In the genomic region with DNA sequence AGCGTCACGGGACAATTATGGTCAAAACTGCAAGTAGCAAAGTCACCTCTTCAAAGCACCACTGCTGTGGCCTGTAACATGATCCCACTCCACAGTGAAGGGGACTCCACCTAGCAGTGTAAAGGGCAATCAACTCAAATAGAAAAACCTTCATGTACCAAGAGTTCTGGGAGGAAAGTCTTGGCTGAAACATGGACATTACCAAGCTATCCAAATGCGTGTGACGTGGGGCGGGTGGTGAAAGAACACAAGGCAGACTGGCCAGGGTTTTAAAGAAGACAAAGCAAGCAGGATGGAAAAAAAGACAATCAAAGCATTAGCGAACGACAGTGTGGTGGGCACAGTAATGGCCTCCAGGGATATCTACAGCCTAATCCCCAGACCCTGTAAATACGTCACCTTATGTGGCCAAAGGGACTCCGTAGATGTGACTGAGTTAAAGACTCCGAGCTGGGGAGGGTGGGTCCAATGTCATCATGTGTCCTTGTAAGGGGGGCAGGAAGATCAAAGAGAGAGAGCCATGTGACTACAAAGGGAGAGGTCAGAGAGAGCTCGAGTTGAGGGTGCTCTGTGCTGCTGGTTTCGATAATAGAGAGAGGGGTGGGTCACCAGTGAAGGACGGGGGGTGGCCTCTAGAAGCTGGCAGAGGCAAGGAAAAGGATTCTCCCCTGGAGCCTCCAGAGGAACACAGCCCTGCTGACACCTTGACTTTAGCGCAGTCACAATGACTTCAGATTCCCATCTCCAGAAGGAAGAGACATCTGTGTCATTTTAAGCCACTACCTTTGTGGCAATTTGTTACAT, we compare ENCODE assay signal across 1 cellular context.
TF ChIP-seq lines count a peak whose summit lies in the region.

No MANE protein-coding gene starts in this region.

TF ChIP-seq in HepG2, 621 proteins besides CTCF, POLR2A, EP300 and RAD21 (continued from another document and continues in another):
- TF ChIP-seq, protein P1, sequence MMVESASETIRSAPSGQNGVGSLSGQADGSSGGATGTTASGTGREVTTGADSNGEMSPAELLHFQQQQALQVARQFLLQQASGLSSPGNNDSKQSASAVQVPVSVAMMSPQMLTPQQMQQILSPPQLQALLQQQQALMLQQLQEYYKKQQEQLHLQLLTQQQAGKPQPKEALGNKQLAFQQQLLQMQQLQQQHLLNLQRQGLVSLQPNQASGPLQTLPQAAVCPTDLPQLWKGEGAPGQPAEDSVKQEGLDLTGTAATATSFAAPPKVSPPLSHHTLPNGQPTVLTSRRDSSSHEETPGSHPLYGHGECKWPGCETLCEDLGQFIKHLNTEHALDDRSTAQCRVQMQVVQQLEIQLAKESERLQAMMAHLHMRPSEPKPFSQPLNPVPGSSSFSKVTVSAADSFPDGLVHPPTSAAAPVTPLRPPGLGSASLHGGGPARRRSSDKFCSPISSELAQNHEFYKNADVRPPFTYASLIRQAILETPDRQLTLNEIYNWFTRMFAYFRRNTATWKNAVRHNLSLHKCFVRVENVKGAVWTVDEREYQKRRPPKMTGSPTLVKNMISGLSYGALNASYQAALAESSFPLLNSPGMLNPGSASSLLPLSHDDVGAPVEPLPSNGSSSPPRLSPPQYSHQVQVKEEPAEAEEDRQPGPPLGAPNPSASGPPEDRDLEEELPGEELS (CRISPR knock-in tag; IDR thresholded peaks at IDR 0.05): peak; percentile 60
- no peak for TF ChIP-seq SETDB1 (CRISPR knock-in tag; IDR thresholded peaks at IDR 0.05; ENCODE audit: borderline replicate concordance)
- TF ChIP-seq, protein P2, sequence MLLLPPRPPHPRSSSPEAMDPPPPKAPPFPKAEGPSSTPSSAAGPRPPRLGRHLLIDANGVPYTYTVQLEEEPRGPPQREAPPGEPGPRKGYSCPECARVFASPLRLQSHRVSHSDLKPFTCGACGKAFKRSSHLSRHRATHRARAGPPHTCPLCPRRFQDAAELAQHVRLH (CRISPR knock-in tag; IDR thresholded peaks at IDR 0.05; ENCODE audit: borderline replicate concordance, low read depth): no peak; the same call in 1 of the 2 replicates
- TF ChIP-seq, protein P3, sequence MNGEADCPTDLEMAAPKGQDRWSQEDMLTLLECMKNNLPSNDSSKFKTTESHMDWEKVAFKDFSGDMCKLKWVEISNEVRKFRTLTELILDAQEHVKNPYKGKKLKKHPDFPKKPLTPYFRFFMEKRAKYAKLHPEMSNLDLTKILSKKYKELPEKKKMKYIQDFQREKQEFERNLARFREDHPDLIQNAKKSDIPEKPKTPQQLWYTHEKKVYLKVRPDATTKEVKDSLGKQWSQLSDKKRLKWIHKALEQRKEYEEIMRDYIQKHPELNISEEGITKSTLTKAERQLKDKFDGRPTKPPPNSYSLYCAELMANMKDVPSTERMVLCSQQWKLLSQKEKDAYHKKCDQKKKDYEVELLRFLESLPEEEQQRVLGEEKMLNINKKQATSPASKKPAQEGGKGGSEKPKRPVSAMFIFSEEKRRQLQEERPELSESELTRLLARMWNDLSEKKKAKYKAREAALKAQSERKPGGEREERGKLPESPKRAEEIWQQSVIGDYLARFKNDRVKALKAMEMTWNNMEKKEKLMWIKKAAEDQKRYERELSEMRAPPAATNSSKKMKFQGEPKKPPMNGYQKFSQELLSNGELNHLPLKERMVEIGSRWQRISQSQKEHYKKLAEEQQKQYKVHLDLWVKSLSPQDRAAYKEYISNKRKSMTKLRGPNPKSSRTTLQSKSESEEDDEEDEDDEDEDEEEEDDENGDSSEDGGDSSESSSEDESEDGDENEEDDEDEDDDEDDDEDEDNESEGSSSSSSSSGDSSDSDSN (CRISPR knock-in tag; IDR thresholded peaks at IDR 0.05): 0 out of 2 replicates have a peak, but pooled peaks have one; percentile 13
- TF ChIP-seq ZNF143 (CRISPR knock-in tag; IDR thresholded peaks at IDR 0.05): no peak
- TF ChIP-seq TBX3 (IDR thresholded peaks at IDR 0.05; ENCODE audit: borderline replicate concordance): no peak
- TF ChIP-seq, protein P4, sequence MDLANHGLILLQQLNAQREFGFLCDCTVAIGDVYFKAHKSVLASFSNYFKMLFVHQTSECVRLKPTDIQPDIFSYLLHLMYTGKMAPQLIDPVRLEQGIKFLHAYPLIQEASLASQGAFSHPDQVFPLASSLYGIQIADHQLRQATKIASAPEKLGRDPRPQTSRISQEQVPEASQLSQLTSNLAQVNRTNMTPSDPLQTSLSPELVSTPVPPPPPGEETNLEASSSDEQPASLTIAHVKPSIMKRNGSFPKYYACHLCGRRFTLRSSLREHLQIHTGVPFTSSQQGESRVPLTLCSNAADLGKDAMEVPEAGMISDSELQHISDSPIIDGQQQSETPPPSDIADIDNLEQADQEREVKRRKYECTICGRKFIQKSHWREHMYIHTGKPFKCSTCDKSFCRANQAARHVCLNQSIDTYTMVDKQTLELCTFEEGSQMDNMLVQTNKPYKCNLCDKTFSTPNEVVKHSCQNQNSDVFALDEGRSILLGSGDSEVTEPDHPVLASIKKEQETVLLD (CRISPR knock-in tag; IDR thresholded peaks at IDR 0.05; ENCODE audit: low read depth): no peak
- no peak for TF ChIP-seq TCF12 (IDR thresholded peaks at IDR 0.05)
- TF ChIP-seq TCF12 (CRISPR knock-in tag; IDR thresholded peaks at IDR 0.05): no peak
- TF ChIP-seq MTF2 (CRISPR knock-in tag; IDR thresholded peaks at IDR 0.05; ENCODE audit: borderline replicate concordance): no peak
- TF ChIP-seq, protein P5, sequence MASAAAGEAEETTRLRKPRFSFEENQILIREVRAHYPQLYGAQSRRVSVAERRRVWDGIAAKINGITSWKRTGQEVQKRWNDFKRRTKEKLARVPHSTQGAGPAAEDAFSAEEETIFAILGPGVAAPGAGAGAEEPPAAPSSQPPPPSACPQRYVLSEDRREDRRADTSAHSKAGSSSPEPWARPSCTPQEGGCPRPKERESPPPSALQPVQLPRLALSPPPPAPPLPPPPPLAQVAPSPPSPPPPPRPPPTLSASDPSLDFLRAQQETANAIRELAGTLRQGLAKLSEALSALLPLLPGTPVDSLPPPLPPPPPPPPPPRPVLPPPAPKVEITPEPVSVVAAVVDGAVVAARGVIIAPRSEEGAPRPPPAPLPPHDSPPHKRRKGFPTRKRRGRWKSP (CRISPR knock-in tag; IDR thresholded peaks at IDR 0.05): peak; percentile 42; the same call in 1 of the 2 replicates
- no peak for TF ChIP-seq SALL2 (CRISPR knock-in tag; IDR thresholded peaks at IDR 0.05)
- no peak for TF ChIP-seq GTF2F1 (IDR thresholded peaks at IDR 0.05; ENCODE audit: low read length)
- TF ChIP-seq FOXM1 (CRISPR knock-in tag; IDR thresholded peaks at IDR 0.05): no peak
- no peak for TF ChIP-seq ZFP82 (CRISPR knock-in tag; IDR thresholded peaks at IDR 0.05; ENCODE audit: borderline replicate concordance)
- TF ChIP-seq ZNF747 (CRISPR knock-in tag; IDR thresholded peaks at IDR 0.05; ENCODE audit: borderline replicate concordance): peak; percentile 57; the same call in 1 of the 2 replicates
- TF ChIP-seq HES4 (CRISPR knock-in tag; IDR thresholded peaks at IDR 0.05; ENCODE audit: borderline replicate concordance): no peak
- no peak for TF ChIP-seq ZNF841 (CRISPR knock-in tag; IDR thresholded peaks at IDR 0.05; ENCODE audit: borderline replicate concordance)
- peak; percentile 72; the same call in 1 of the 2 replicates for TF ChIP-seq SMYD3 (CRISPR knock-in tag; IDR thresholded peaks at IDR 0.05)
- TF ChIP-seq, protein P6, sequence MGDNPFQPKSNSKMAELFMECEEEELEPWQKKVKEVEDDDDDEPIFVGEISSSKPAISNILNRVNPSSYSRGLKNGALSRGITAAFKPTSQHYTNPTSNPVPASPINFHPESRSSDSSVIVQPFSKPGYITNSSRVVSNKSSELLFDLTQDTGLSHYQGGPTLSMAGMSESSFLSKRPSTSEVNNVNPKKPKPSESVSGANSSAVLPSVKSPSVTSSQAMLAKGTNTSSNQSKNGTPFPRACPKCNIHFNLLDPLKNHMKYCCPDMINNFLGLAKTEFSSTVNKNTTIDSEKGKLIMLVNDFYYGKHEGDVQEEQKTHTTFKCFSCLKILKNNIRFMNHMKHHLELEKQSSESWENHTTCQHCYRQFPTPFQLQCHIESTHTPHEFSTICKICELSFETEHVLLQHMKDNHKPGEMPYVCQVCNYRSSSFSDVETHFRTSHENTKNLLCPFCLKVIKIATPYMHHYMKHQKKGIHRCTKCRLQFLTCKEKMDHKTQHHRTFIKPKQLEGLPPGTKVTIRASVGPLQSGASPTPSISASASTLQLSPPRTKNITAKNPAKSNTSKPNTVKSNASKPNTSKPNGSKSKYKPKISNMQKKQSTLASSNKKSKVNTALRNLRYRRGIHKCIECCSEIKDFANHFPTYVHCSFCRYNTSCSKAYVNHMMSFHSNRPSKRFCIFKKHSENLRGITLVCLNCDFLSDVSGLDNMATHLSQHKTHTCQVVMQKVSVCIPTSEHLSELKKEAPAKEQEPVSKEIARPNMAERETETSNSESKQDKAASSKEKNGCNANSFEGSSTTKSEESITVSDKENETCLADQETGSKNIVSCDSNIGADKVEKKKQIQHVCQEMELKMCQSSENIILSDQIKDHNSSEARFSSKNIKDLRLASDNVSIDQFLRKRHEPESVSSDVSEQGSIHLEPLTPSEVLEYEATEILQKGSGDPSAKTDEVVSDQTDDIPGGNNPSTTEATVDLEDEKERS (CRISPR knock-in tag; IDR thresholded peaks at IDR 0.05): peak; percentile 84; the same call in 1 of the 2 replicates
- TF ChIP-seq GFI1 (CRISPR knock-in tag; IDR thresholded peaks at IDR 0.05; ENCODE audit: borderline replicate concordance): peak; percentile 65
- TF ChIP-seq, protein P7, sequence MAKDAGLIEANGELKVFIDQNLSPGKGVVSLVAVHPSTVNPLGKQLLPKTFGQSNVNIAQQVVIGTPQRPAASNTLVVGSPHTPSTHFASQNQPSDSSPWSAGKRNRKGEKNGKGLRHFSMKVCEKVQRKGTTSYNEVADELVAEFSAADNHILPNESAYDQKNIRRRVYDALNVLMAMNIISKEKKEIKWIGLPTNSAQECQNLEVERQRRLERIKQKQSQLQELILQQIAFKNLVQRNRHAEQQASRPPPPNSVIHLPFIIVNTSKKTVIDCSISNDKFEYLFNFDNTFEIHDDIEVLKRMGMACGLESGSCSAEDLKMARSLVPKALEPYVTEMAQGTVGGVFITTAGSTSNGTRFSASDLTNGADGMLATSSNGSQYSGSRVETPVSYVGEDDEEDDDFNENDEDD (CRISPR knock-in tag; IDR thresholded peaks at IDR 0.05; ENCODE audit: borderline replicate concordance): peak; percentile 44; the same call in 1 of the 2 replicates
- TF ChIP-seq, protein P8, sequence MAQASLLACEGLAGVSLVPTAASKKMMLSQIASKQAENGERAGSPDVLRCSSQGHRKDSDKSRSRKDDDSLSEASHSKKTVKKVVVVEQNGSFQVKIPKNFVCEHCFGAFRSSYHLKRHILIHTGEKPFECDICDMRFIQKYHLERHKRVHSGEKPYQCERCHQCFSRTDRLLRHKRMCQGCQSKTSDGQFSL (CRISPR knock-in tag; IDR thresholded peaks at IDR 0.05): peak; percentile 54; the same call in 1 of the 2 replicates
- no peak for TF ChIP-seq ZNF256 (CRISPR knock-in tag; conservative IDR thresholded peaks at IDR 0.05)
- TF ChIP-seq ZNF496 (CRISPR knock-in tag; IDR thresholded peaks at IDR 0.05; ENCODE audit: insufficient replicate concordance): no peak
- TF ChIP-seq, protein P9, sequence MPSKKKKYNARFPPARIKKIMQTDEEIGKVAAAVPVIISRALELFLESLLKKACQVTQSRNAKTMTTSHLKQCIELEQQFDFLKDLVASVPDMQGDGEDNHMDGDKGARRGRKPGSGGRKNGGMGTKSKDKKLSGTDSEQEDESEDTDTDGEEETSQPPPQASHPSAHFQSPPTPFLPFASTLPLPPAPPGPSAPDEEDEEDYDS (CRISPR knock-in tag; IDR thresholded peaks at IDR 0.05): peak; percentile 41; the same call in 1 of the 2 replicates
- no peak for TF ChIP-seq ZNF564 (CRISPR knock-in tag; IDR thresholded peaks at IDR 0.05)
- peak; percentile 66; the same call in 1 of the 2 replicates for TF ChIP-seq FOSL2 (CRISPR knock-in tag; IDR thresholded peaks at IDR 0.05)
- peak; percentile 28; the same call in 1 of the 2 replicates for TF ChIP-seq EHMT2 (IDR thresholded peaks at IDR 0.05; ENCODE audit: borderline replicate concordance, low read depth, low read length)
- no peak for TF ChIP-seq AHR (CRISPR knock-in tag; IDR thresholded peaks at IDR 0.05)
- TF ChIP-seq, protein P10, sequence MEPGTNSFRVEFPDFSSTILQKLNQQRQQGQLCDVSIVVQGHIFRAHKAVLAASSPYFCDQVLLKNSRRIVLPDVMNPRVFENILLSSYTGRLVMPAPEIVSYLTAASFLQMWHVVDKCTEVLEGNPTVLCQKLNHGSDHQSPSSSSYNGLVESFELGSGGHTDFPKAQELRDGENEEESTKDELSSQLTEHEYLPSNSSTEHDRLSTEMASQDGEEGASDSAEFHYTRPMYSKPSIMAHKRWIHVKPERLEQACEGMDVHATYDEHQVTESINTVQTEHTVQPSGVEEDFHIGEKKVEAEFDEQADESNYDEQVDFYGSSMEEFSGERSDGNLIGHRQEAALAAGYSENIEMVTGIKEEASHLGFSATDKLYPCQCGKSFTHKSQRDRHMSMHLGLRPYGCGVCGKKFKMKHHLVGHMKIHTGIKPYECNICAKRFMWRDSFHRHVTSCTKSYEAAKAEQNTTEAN (CRISPR knock-in tag; conservative IDR thresholded peaks at IDR 0.05): no peak
- peak; percentile 59 for TF ChIP-seq MAZ (IDR thresholded peaks at IDR 0.05; ENCODE audit: borderline replicate concordance, low read depth, low read length)
- peak; percentile 77 for TF ChIP-seq MAZ (CRISPR knock-in tag; IDR thresholded peaks at IDR 0.05; ENCODE audit: low read depth)
- TF ChIP-seq, protein P11, sequence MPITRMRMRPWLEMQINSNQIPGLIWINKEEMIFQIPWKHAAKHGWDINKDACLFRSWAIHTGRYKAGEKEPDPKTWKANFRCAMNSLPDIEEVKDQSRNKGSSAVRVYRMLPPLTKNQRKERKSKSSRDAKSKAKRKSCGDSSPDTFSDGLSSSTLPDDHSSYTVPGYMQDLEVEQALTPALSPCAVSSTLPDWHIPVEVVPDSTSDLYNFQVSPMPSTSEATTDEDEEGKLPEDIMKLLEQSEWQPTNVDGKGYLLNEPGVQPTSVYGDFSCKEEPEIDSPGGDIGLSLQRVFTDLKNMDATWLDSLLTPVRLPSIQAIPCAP (CRISPR knock-in tag; IDR thresholded peaks at IDR 0.05; ENCODE audit: low read depth): no peak
- TF ChIP-seq GATAD2A (CRISPR knock-in tag; IDR thresholded peaks at IDR 0.05): peak; percentile 64
- no peak for TF ChIP-seq EZH2 (conservative IDR thresholded peaks at IDR 0.05; ENCODE audit: low read depth, low read length)
- TF ChIP-seq, protein P12, sequence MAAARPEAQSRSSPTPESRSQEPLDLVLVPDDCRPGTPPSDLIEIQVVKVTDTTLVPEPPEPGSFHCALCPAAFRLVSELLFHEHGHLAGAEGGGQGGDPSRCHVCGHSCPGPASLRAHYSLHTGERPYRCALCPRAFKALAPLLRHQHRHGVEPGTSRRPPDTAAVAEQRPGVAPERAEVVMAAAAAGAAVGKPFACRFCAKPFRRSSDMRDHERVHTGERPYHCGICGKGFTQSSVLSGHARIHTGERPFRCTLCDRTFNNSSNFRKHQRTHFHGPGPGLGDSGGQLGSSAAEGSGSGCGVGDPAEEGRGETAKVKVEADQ (CRISPR knock-in tag; IDR thresholded peaks at IDR 0.05; ENCODE audit: borderline replicate concordance): 0 out of 2 replicates have a peak, but pooled peaks have one; percentile 26
